Comparison of ENCODE assay signal across 8 cellular contexts in genomic region chr13:46797468-46798237, GRCh38. TPM values are rescaled to one million over a fixed set of nuclear protein-coding genes. Genes with fewer than 3 reads are reported as not detected.
DNase-seq lines count a peak whose midpoint lies in the region; ATAC-seq, FAIRE-seq and TF ChIP-seq lines count a peak whose summit lies in the region.

No MANE protein-coding gene starts in this region.

- peaks cover 2% of the 10 kb centered on the region for H3K27me3 Mint-ChIP-seq in T-helper 2 cell treated with Interferon-gamma antibody and Interleukin-4, amounts not matched to agents 5 μg/mL and 100 μg/mL, for 36 hours (ENCODE audit: low read depth)

- H3K9me3 ChIP-seq in HEK293 (ENCODE audit: control insufficient read depth, insufficient read depth, low read depth, low read length): no peaks in the 10 kb centered on the region

- H3K36me3 ChIP-seq in HEK293 (ENCODE audit: control insufficient read depth in 2 of 2, insufficient read depth in 1 of 2, low read length in 2 of 2): peaks cover 3 to 7% of the 10 kb centered on the region in 2 experiments; a peak in 1 of 3 replicates

- peak overlapping the region; percentile 100 for H3K4me3 Mint-ChIP-seq in T-helper 2 cell treated with Interferon-gamma antibody and Interleukin-4, amounts not matched to agents 5 μg/mL and 100 μg/mL, for 36 hours

- peak overlapping the region; percentile 96 for H3K4me3 ChIP-seq in HEK293 (ENCODE audit: low read depth, low read length)
- H3K4me3 ChIP-seq in fibroblast of the aortic adventitia (ENCODE audit: low read depth, low read length): peak overlapping the region; percentile 87

- ATAC-seq in HG03135 (IDR thresholded peaks at IDR 0.05; ENCODE audit: unreplicated experiment): no peak

- no peaks in the 10 kb centered on the region; the same call in 1 of the 2 replicates for H3K4me1 ChIP-seq in HEK293 (ENCODE audit: control insufficient read depth, insufficient read depth, low read length)

- DNase-seq in T-helper 2 cell treated with Interferon-gamma antibody and Interleukin-4, amounts not matched to agents 5 μg/mL and 100 μg/mL, for 36 hours (ENCODE audit: low spot score): no peak
- DNase-seq in fibroblast of the aortic adventitia (ENCODE audit: low read depth) (no peak), renal cortical epithelial cell (ENCODE audit: low read depth) (peak; percentile 94), SIG-M5 treated with dmso at 0.1 percent for 504 hours (lab: John Stamatoyannopoulos, UW; ENCODE audit: unreplicated experiment) (no peak), urothelium cell line (ENCODE audit: low spot score) (no peak)
- no peak for DNase-seq in stimulated activated CD4-positive, alpha-beta T cell treated with anti-CD3 and anti-CD28 coated beads, Interleukin-2, amount 100 ng/mL, for 24 hours

- FAIRE-seq in urothelium cell line (lab: Jason Lieb, UNC): no peak

- peaks cover 31% of the 10 kb centered on the region for H3K4me1 Mint-ChIP-seq in T-helper 2 cell treated with Interferon-gamma antibody and Interleukin-4, amounts not matched to agents 5 μg/mL and 100 μg/mL, for 36 hours (ENCODE audit: low read depth)

- peak overlapping the region; percentile 99 for H3K27ac Mint-ChIP-seq in T-helper 2 cell treated with Interferon-gamma antibody and Interleukin-4, amounts not matched to agents 5 μg/mL and 100 μg/mL, for 36 hours

- H3K9me3 Mint-ChIP-seq in T-helper 2 cell treated with Interferon-gamma antibody and Interleukin-4, amounts not matched to agents 5 μg/mL and 100 μg/mL, for 36 hours: no peaks in the 10 kb centered on the region

- CTCF ChIA-PET in HEK293 (lab: Yijun Ruan, JAX): no interaction called here

- TF ChIP-seq CTCF in HEK293 (tag by site-specific recombination; IDR thresholded peaks at IDR 0.05) (no peak), fibroblast of the aortic adventitia (IDR thresholded peaks at IDR 0.05; ENCODE audit: insufficient read depth, low read length) (no peak)

- POLR2A ChIA-PET in HEK293 (lab: Yijun Ruan, JAX): no interaction called here

- H3K36me3 Mint-ChIP-seq in T-helper 2 cell treated with Interferon-gamma antibody and Interleukin-4, amounts not matched to agents 5 μg/mL and 100 μg/mL, for 36 hours (ENCODE audit: low read depth): peaks cover 12% of the 10 kb centered on the region

- peak overlapping the region; percentile 57; the same call in 1 of the 2 replicates for H3K27ac ChIP-seq in HEK293 (ENCODE audit: extremely low read depth, low read depth, low read length)

TF ChIP-seq in HEK293, 187 proteins besides CTCF, POLR2A, EP300 and RAD21:
- no peak for TF ChIP-seq ATF2 (tag by site-specific recombination; IDR thresholded peaks at IDR 0.05; ENCODE audit: low read depth)
- TF ChIP-seq SP3 (tag by site-specific recombination; IDR thresholded peaks at IDR 0.05): no peak
- TF ChIP-seq ZSCAN4 (tag by site-specific recombination; IDR thresholded peaks at IDR 0.05): no peak
- TF ChIP-seq SCRT2 (tag by site-specific recombination; IDR thresholded peaks at IDR 0.05): peak; percentile 62; the same call in 1 of the 2 replicates
- no peak for TF ChIP-seq ZBTB6 (tag by site-specific recombination; IDR thresholded peaks at IDR 0.05)
- TF ChIP-seq GFI1B (tag by site-specific recombination; IDR thresholded peaks at IDR 0.05): no peak
TF ChIP-seq in HEK293: peak in this region for 1.

RNA-seq across cellular contexts. Expression of gene ESD, which starts 0.7 kb away (rescaled TPM):
- total RNA-seq in fibroblast of the aortic adventitia (ENCODE audit: low replicate concordance) (141 and 176 TPM in 2 replicates), renal cortical epithelial cell (132 and 150 TPM in 2 replicates)
